9 cellular contexts compared by ENCODE assay signal in the genomic region with DNA sequence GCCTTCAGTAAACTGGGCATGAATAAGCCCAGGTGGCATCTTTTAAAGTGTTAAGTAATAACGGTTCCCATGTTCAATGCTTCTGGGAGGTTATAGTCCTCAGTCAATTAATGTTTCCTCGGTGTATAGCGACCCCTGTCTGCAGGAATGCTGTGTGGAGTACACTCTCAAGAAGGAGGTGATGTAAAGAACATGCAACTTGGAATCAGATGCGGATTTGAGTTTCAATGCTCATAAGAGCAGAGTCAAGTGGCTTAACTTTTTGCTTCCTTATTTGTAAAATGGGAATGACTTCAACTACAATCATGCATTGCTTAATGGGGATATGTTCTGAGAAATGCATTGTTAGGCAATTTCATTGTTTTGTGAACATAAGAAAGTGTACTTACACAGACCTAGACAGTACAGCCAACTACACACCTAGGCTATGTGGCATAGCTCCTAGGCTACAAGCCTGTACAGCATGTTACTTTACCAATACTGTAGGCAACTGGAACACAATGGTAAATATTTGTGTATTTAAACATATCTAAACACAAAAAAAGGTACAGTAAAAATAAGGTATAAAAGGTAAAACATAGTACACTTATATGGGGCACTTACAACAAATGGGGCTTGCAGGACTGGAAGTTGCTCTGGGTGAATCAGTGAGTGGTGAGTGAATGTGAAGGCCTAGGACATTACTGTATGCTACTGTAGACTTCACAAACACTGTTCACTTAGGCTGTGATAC. TPM values are rescaled to one million over a fixed set of nuclear protein-coding genes. Genes with fewer than 3 reads are reported as not detected.
A peak's percentile ranks its signal among the peaks of the same experiment; 100 is the strongest.
DNase-seq lines count a peak whose midpoint lies in the region; ATAC-seq lines count a peak whose summit lies in the region.
"Had no signal": no experiment of that assay in that cellular context is flagged by ENCODE, and none has a peak within 500 bp of the region (broad histone marks: within the 10 kb centered on the region; RNA-seq: fewer than 3 reads in every experiment).

No MANE protein-coding gene starts in this region.

- DNase-seq in Daoy (ENCODE audit: low read depth) (peak; percentile 73), KBM-7 (peak; percentile 80), SIG-M5 (lab: John Stamatoyannopoulos, UW) (peak; percentile 15), head of caudate nucleus (peak in 39 of 42 donors; percentile 22 to 89 (median 71)), pulmonary artery endothelial cell (ENCODE audit: low read depth, low spot score) (peak; percentile 39), mesenteric fat pad (ENCODE audit: low spot score) (no peak)
- peak; percentile 68 for DNase-seq in activated naive CD4-positive, alpha-beta T cell treated with Interleukin-2 at 50 U/mL for 16 hours

- intact Hi-C loops in head of caudate nucleus (cut with DNase I), result loop anchor here (10.0 kb wide), 1 partner anchor 179 kb away; a partner anchor contains a TSS

- in situ Hi-C loops in KBM-7 (cut with MboI; ENCODE audit: low pct_unique_long_range_greater_than_20kb, low sequenced_read_pairs), result no loop called here

- ATAC-seq in GM21529 (IDR thresholded peaks at IDR 0.05; ENCODE audit: unreplicated experiment), result peak; percentile 97

RNA-seq across cellular contexts. Expression of a gene that starts 6.7 kb away (rescaled TPM):
- total RNA-seq in Daoy (2014; rRNA removed; shearing (Covaris generic)), result 115 and 149 TPM in 2 replicates
- 47.8 and 54.3 TPM in 2 replicates for total RNA-seq in pulmonary artery endothelial cell
- 32.1 TPM for total RNA-seq in mesenteric fat pad

RNA-seq across cellular contexts. Expression of a gene that starts 7.6 kb away (rescaled TPM):
- 1.8 TPM in 1 of 2 replicates, not detected in the other for total RNA-seq in Daoy (2014; rRNA removed; shearing (Covaris generic))
- total RNA-seq in pulmonary artery endothelial cell (1.3 and 3.0 TPM in 2 replicates), mesenteric fat pad (2.3 TPM)
- total RNA-seq: mononuclear cell had no signal
